ENCODE assay signal across 10 cellular contexts in the genomic region with DNA sequence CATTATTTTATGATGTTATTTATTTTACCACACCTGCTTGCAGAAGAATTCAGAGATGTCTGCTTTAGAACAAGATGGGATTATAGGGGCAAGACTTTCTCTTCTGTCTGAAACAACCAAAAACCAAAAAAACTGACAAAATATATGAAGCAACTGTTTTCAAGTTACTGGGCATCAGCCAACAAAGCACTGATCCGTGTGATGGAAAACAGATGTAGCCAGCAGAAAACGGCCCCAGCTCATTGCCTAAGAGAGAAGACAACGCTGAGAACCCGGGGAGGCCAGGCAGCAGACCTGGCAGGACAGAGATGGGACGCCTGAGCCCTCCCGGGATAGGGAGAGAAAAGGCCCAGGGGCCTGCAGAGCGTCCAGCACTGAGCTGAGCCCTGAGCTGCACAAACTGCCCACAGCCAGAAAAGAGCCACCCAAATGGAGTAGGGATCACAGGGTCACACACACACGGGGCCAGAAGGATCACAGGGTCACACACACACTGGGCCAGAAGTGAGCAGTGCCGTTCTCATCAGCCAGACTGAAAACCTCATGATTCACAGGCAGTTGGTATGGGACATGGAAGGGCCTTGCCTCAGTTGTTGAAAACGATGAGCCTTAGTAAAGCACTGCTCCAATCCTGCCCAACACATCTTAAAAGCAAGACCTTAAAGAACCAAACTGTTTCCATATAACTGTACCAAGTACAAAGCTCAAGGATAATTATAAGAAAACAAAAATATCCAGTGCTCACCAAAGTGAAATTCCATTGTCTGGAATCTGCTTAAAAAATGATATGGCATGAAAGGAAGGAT. TPM values are rescaled to one million over a fixed set of nuclear protein-coding genes. Genes with fewer than 3 reads are reported as not detected.
A peak's percentile ranks its signal among the peaks of the same experiment; 100 is the strongest.
DNase-seq lines count a peak whose midpoint lies in the region; ATAC-seq and TF ChIP-seq lines count a peak whose summit lies in the region.
"Had no signal": no experiment of that assay in that cellular context is flagged by ENCODE, and none has a peak within 500 bp of the region (broad histone marks: within the 10 kb centered on the region; RNA-seq: fewer than 3 reads in every experiment).

No MANE protein-coding gene starts in this region.

- no peaks in the 10 kb centered on the region for H3K9me3 ChIP-seq in vagina

- peaks cover 1% of the 10 kb centered on the region for H3K27me3 Mint-ChIP-seq in activated naive CD4-positive, alpha-beta T cell treated with anti-CD3 and anti-CD28 coated beads, Interleukin-2, amount 50 U/mL, for 24 hours
- H3K27me3 Mint-ChIP-seq in mesothelial cell of epicardium (ENCODE audit: low read depth) = no peaks in the 10 kb centered on the region

- peak overlapping the region; percentile 51 for H3K27ac Mint-ChIP-seq in activated naive CD4-positive, alpha-beta T cell treated with anti-CD3 and anti-CD28 coated beads, Interleukin-2, amount 50 U/mL, for 24 hours
- peak overlapping the region; percentile 95 for H3K27ac Mint-ChIP-seq in mesothelial cell of epicardium

- peaks cover 0 to 21% (median 0%) of the 10 kb centered on the region in 45 donors for H3K27me3 ChIP-seq in dorsolateral prefrontal cortex
- H3K27me3 ChIP-seq in vagina = no peaks in the 10 kb centered on the region

- no peaks in the 10 kb centered on the region for H3K4me1 Mint-ChIP-seq in activated naive CD4-positive, alpha-beta T cell treated with anti-CD3 and anti-CD28 coated beads, Interleukin-2, amount 50 U/mL, for 24 hours
- peaks cover 45% of the 10 kb centered on the region for H3K4me1 Mint-ChIP-seq in mesothelial cell of epicardium

- H3K4me3 ChIP-seq in dorsolateral prefrontal cortex (no peak overlapping the region), vagina (no peak overlapping the region)

- H3K27ac ChIP-seq in dorsolateral prefrontal cortex (peak overlapping the region in 9 of 59 donors; percentile 18 to 47 (median 38)), vagina (peak overlapping the region; percentile 79)

- no peaks in the 10 kb centered on the region for H3K9me3 Mint-ChIP-seq in activated naive CD4-positive, alpha-beta T cell treated with anti-CD3 and anti-CD28 coated beads, Interleukin-2, amount 50 U/mL, for 24 hours
- peaks cover 24% of the 10 kb centered on the region for H3K9me3 Mint-ChIP-seq in mesothelial cell of epicardium

- H3K36me3 Mint-ChIP-seq in activated naive CD4-positive, alpha-beta T cell treated with anti-CD3 and anti-CD28 coated beads, Interleukin-2, amount 50 U/mL, for 24 hours = no peaks in the 10 kb centered on the region
- peaks cover 35% of the 10 kb centered on the region for H3K36me3 Mint-ChIP-seq in mesothelial cell of epicardium

- no peak overlapping the region for H3K4me3 Mint-ChIP-seq in activated naive CD4-positive, alpha-beta T cell treated with anti-CD3 and anti-CD28 coated beads, Interleukin-2, amount 50 U/mL, for 24 hours
- H3K4me3 Mint-ChIP-seq in mesothelial cell of epicardium = no peak overlapping the region

- peaks cover 53% of the 10 kb centered on the region for H3K4me1 ChIP-seq in vagina

- TF ChIP-seq POLR2A in vagina (IDR thresholded peaks at IDR 0.05) = no peak

- intact Hi-C loops in dorsolateral prefrontal cortex (cut with DNase I) = no loop called here
- intact Hi-C loops in vagina (cut with DNase I) = no loop called here

- ATAC-seq in HG02970 (IDR thresholded peaks at IDR 0.05; ENCODE audit: low FRiP score, unreplicated experiment) = no peak

- no peak for DNase-seq in activated naive CD4-positive, alpha-beta T cell treated with Interleukin-2 at 50 U/mL for 16 hours
- DNase-seq in dorsolateral prefrontal cortex = peak in 6 of 10 donors; percentile 6 to 29 (median 16)
- peak in 1 of 2 experiments; percentile 37 for DNase-seq in mesothelial cell of epicardium (ENCODE audit: low spot score in 2 of 2, unreplicated experiment in 2 of 2)
- no peak for DNase-seq in vagina (ENCODE audit: extremely low spot score in 2 of 2)
- DNase-seq in SIG-M5 (lab: John Stamatoyannopoulos, UW) = no peak
- DNase-seq in NCI-H1092 treated with DMSO at 0.1 percent for 48 hours (lab: John Stamatoyannopoulos, UW) = no peak
- DNase-seq: C1 segment of cervical spinal cord, NCI-H524 had no signal

- no peaks in the 10 kb centered on the region for H3K36me3 ChIP-seq in vagina

- TF ChIP-seq CTCF in dorsolateral prefrontal cortex (IDR thresholded peaks at IDR 0.05 in 54 of 56, conservative IDR thresholded peaks at IDR 0.05 in 2 of 56; ENCODE audit: low read depth in 1 of 56, partially characterized antibody in 56 of 56) = no peak
- no peak for TF ChIP-seq CTCF in mesothelial cell of epicardium (IDR thresholded peaks at IDR 0.05; ENCODE audit: unreplicated experiment)
- no peak for TF ChIP-seq CTCF in vagina (IDR thresholded peaks at IDR 0.05)

RNA-seq across cellular contexts. Expression of gene PXDN, which starts 12.1 kb away (rescaled TPM):
- 10 to 100 TPM in 91 of 120 experiments, 1 to 10 TPM in 29; 5.5 to 24.3 (median 12.2) TPM for total RNA-seq in dorsolateral prefrontal cortex
- 274 to 292 TPM (median 277 TPM) in 3 replicates for total RNA-seq in mesothelial cell of epicardium
- total RNA-seq in vagina = 33.6 TPM

Comparison
In these comparisons a context has a peak if more than half of its experiments do, and no peak if none do; other contexts are left out.
1. DNase-seq: peak in dorsolateral prefrontal cortex (6 of 10); none in activated naive CD4-positive, alpha-beta T cell treated with Interleukin-2 at 50 U/mL for 16 hours (single experiment), vagina (0 of 2), SIG-M5 (single experiment) and NCI-H1092 treated with DMSO at 0.1 percent for 48 hours (single experiment).